In the genomic region with DNA sequence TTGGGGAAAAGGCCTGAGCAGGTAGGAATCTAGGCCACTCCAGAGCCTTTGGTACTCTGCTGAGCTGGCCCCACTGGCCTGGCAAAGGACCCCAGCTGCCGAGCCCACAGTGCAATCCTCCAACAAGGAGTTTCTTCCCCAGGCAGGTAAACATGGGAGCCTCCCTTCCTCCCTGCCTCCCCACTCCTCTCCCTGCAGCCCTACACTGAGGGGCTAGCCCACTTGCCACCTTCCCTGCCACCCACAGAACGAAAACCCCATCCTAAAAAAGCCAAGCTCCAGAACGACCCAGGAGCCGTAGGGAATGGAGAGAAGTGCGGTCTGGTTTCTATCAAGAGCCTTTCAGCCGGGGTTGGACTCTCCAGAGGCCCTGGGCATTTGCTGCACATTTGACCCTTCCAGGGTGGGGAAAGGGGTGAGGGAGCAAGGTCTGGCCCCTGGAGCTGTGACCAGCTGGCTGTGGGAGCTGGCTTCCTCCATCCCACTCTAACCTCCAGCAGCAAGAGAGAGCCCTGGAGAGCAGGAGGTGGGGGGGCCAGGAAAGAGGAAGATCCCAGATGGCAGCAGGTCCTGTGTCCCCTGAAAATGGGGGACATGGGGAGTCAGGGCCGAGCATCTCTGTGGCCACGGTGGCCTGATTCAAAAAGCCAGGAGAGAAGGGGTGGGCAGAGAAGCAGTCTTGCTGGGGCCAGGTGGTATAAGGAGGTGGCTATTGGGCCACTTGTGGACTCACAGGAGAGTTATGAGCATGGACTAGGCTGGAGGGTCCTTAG, we compare ENCODE assay signal across 9 cellular contexts. TPM values are rescaled to one million over a fixed set of nuclear protein-coding genes. Genes with fewer than 3 reads are reported as not detected.
DNase-seq lines count a peak whose midpoint lies in the region; ATAC-seq and TF ChIP-seq lines count a peak whose summit lies in the region.
"Had no signal": no experiment of that assay in that cellular context is flagged by ENCODE, and none has a peak within 500 bp of the region (broad histone marks: within the 10 kb centered on the region; RNA-seq: fewer than 3 reads in every experiment).

No MANE protein-coding gene starts in this region.

- H3K27me3 ChIP-seq in breast epithelium (no peaks in the 10 kb centered on the region), mucosa of rectum (ENCODE audit: control insufficient read depth in 2 of 2, insufficient read depth in 2 of 2, low read length in 2 of 2) (peaks cover 3 to 6% of the 10 kb centered on the region in 2 donors), thyroid gland (no peaks in the 10 kb centered on the region)

- 72 to 82% methylated on average over 7 to 8 of the region's 8 CpGs for WGBS in thyroid gland, 2 donors

- intact Hi-C loops in breast epithelium (cut with DNase I; ENCODE audit: low total_unique reads): no loop called here
- intact Hi-C loops in thyroid gland (cut with DNase I): no loop called here

- peak overlapping the region in 1 of 2 donors; percentile 83 for H3K9ac ChIP-seq in mucosa of rectum (ENCODE audit: low read depth in 1 of 2, low read length in 2 of 2)

- H3K4me1 ChIP-seq in breast epithelium: peaks cover 0 to 3% of the 10 kb centered on the region in 2 donors
- peaks cover 9 to 19% of the 10 kb centered on the region in 2 donors for H3K4me1 ChIP-seq in mucosa of rectum (ENCODE audit: control insufficient read depth in 2 of 2, insufficient read depth in 2 of 2, low read length in 2 of 2)
- peaks cover 3 to 18% of the 10 kb centered on the region in 2 donors for H3K4me1 ChIP-seq in thyroid gland

- peaks cover 11% of the 10 kb centered on the region for H3K27me3 Mint-ChIP-seq in activated T-cell treated with anti-CD3 and anti-CD28 coated beads, Interleukin-2, amount 50 U/mL, for 72 hours (ENCODE audit: low read depth)

- DNase-seq in activated T-cell treated with anti-CD3 and anti-CD28 coated beads, Interleukin-2, amount 50 U/mL, for 72 hours: no peak
- DNase-seq in activated T-cell treated with anti-CD3 and anti-CD28 coated beads for 4 hours: no peak
- no peak for DNase-seq in breast epithelium (ENCODE audit: low spot score in 2 of 2)
- no peak for DNase-seq in thyroid gland
- DNase-seq in germinal center (ENCODE audit: low spot score): no peak
- no peak for DNase-seq in HEK293T (ENCODE audit: extremely low spot score)

- POLR2A ChIA-PET in HEK293T (lab: Yijun Ruan, JAX): interaction anchor here (0.9 to 4.9 kb wide), 8 partner anchors 9 to 119 kb away, joined by 3 to 60 read pairs (median 10); partner anchors contain the start of genes CDR2L, FDXR, MRPL58 and USH1G

- H3K27ac ChIP-seq in breast epithelium (peak overlapping the region; percentile 84 to 94), mucosa of rectum (ENCODE audit: low read depth in 2 of 2, low read length in 2 of 2) (peak overlapping the region; percentile 71 to 84), thyroid gland (peak overlapping the region in 2 of 3 donors; percentile 32 to 63)

- H3K9me3 ChIP-seq in breast epithelium (no peaks in the 10 kb centered on the region), mucosa of rectum (ENCODE audit: control insufficient read depth in 2 of 2, low read length in 2 of 2) (no peaks in the 10 kb centered on the region), thyroid gland (no peaks in the 10 kb centered on the region)

- no peaks in the 10 kb centered on the region for H3K36me3 ChIP-seq in breast epithelium
- no peaks in the 10 kb centered on the region for H3K36me3 ChIP-seq in mucosa of rectum (ENCODE audit: control insufficient read depth in 2 of 2, insufficient read depth in 2 of 2, low read length in 2 of 2)
- no peaks in the 10 kb centered on the region for H3K36me3 ChIP-seq in thyroid gland

- TF ChIP-seq CTCF in breast epithelium (IDR thresholded peaks at IDR 0.05): no peak
- no peak for TF ChIP-seq CTCF in thyroid gland (IDR thresholded peaks at IDR 0.05)

- CTCF ChIA-PET in HEK293T (lab: Yijun Ruan, JAX): interaction anchor here (1.2 to 4.9 kb wide), 2 partner anchors 10 to 13 kb away, joined by 4 to 40 read pairs; no protein-coding TSS in a partner anchor

- no peak for ATAC-seq in activated T-cell treated with anti-CD3 and anti-CD28 coated beads, Interleukin-2, amount 50 U/mL, for 72 hours (replicated peaks in 1 of 2)
- ATAC-seq in GM21367 (IDR thresholded peaks at IDR 0.05; ENCODE audit: unreplicated experiment): no peak

- peaks cover 7% of the 10 kb centered on the region for H3K4me1 Mint-ChIP-seq in activated T-cell treated with anti-CD3 and anti-CD28 coated beads, Interleukin-2, amount 50 U/mL, for 72 hours (ENCODE audit: low read depth)

- no peak overlapping the region for H3K27ac Mint-ChIP-seq in activated T-cell treated with anti-CD3 and anti-CD28 coated beads, Interleukin-2, amount 50 U/mL, for 72 hours

- peak overlapping the region; percentile 53 to 94 for H3K4me3 Mint-ChIP-seq in activated T-cell treated with anti-CD3 and anti-CD28 coated beads, Interleukin-2, amount 50 U/mL, for 72 hours

- no peaks in the 10 kb centered on the region for H3K9me3 Mint-ChIP-seq in activated T-cell treated with anti-CD3 and anti-CD28 coated beads, Interleukin-2, amount 50 U/mL, for 72 hours

- TF ChIP-seq POLR2A in breast epithelium (IDR thresholded peaks at IDR 0.05) (no peak), thyroid gland (IDR thresholded peaks at IDR 0.05) (no peak)

- H3K4me3 ChIP-seq in breast epithelium (peak overlapping the region; percentile 52 to 84 (median 77)), mucosa of rectum (ENCODE audit: low read length in 2 of 2) (peak overlapping the region; percentile 64 to 66), thyroid gland (replicated peaks in 1 of 3) (peak overlapping the region in 1 of 3 donors; percentile 74)

- no peaks in the 10 kb centered on the region for H3K36me3 Mint-ChIP-seq in activated T-cell treated with anti-CD3 and anti-CD28 coated beads, Interleukin-2, amount 50 U/mL, for 72 hours (ENCODE audit: insufficient read depth in 2 of 2)

TF ChIP-seq in HEK293T, 16 proteins besides CTCF, POLR2A, EP300 and RAD21:
- TF ChIP-seq FOXM1 (IDR thresholded peaks at IDR 0.05; ENCODE audit: borderline replicate concordance) (no peak), L3MBTL2 (conservative IDR thresholded peaks at IDR 0.05) (no peak), SP1 (IDR thresholded peaks at IDR 0.05) (no peak), LEF1 (IDR thresholded peaks at IDR 0.05; ENCODE audit: borderline replicate concordance) (no peak), FOXK2 (IDR thresholded peaks at IDR 0.05) (no peak), NFRKB (IDR thresholded peaks at IDR 0.05) (no peak), ARNT (IDR thresholded peaks at IDR 0.05) (no peak), FOXA1 (IDR thresholded peaks at IDR 0.05) (no peak), BHLHE40 (IDR thresholded peaks at IDR 0.05; ENCODE audit: borderline replicate concordance) (no peak), SUZ12 (IDR thresholded peaks at IDR 0.05) (no peak)
- TF ChIP-seq, protein P1, sequence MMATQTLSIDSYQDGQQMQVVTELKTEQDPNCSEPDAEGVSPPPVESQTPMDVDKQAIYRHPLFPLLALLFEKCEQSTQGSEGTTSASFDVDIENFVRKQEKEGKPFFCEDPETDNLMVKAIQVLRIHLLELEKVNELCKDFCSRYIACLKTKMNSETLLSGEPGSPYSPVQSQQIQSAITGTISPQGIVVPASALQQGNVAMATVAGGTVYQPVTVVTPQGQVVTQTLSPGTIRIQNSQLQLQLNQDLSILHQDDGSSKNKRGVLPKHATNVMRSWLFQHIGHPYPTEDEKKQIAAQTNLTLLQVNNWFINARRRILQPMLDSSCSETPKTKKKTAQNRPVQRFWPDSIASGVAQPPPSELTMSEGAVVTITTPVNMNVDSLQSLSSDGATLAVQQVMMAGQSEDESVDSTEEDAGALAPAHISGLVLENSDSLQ (IDR thresholded peaks at IDR 0.05): no peak

RNA-seq across cellular contexts. Expression of gene HID1, which starts 1.3 kb away (rescaled TPM):
- total RNA-seq in activated T-cell treated with anti-CD3 and anti-CD28 coated beads, Interleukin-2, amount 50 U/mL, for 72 hours: 1 to 10 TPM; 7.3 to 7.4 TPM
- total RNA-seq in breast epithelium (10 to 100 TPM in 2 of 3 donors, 1 to 10 TPM in 1; 6.1 to 46.5 (median 37.3) TPM), thyroid gland (10 to 100 TPM; 19.4 to 27.4 (median 21.3) TPM)

RNA-seq across cellular contexts. Expression of gene CDR2L, which starts 16.2 kb away (rescaled TPM):
- under 1 TPM; 0.56 to 0.72 TPM for total RNA-seq in activated T-cell treated with anti-CD3 and anti-CD28 coated beads, Interleukin-2, amount 50 U/mL, for 72 hours
- total RNA-seq in breast epithelium (10 to 100 TPM in 1 of 3 donors, 1 to 10 TPM in 2; 8.0 to 13.1 (median 9.2) TPM), thyroid gland (1 to 10 TPM; 2.6 to 9.8 (median 4.2) TPM)

RNA-seq across cellular contexts. Expression of gene OTOP3, which starts 35.6 kb away (rescaled TPM):
- not detected for total RNA-seq in activated T-cell treated with anti-CD3 and anti-CD28 coated beads, Interleukin-2, amount 50 U/mL, for 72 hours
- total RNA-seq in breast epithelium (not detected), thyroid gland (not detected)
- total RNA-seq: mononuclear cell had no signal

RNA-seq across cellular contexts. Expression of gene MRPL58, which starts 41.2 kb away (rescaled TPM):
- 10 to 100 TPM; 39.1 to 50.6 TPM for total RNA-seq in activated T-cell treated with anti-CD3 and anti-CD28 coated beads, Interleukin-2, amount 50 U/mL, for 72 hours
- total RNA-seq in breast epithelium (10 to 100 TPM; 38.6 to 48.6 (median 44.6) TPM), thyroid gland (10 to 100 TPM; 37.8 to 55.1 (median 49.7) TPM)

RNA-seq across cellular contexts. Expression of gene OTOP2, which starts 47.2 kb away (rescaled TPM):
- not detected for total RNA-seq in activated T-cell treated with anti-CD3 and anti-CD28 coated beads, Interleukin-2, amount 50 U/mL, for 72 hours
- total RNA-seq in breast epithelium (under 1 TPM in 1 of 3 donors, not detected in 2; 0.33 TPM), thyroid gland (not detected)
- total RNA-seq: mononuclear cell had no signal
